In genomic region chr6:88983532-88983931, GRCh38 we compare ENCODE assay signal across 8 cellular contexts. TPM values are rescaled to one million over a fixed set of nuclear protein-coding genes. Genes with fewer than 3 reads are reported as not detected.
DNase-seq lines count a peak whose midpoint lies in the region; ATAC-seq and TF ChIP-seq lines count a peak whose summit lies in the region.

No MANE protein-coding gene starts in this region.

- H4K20me1 ChIP-seq in PC-3 (ENCODE audit: low read length), result no peaks in the 10 kb centered on the region

- peaks cover 0 to 2% (median under 1%) of the 10 kb centered on the region in 4 donors for H3K4me1 Mint-ChIP-seq in naive thymus-derived CD8-positive, alpha-beta T cell

- H2AFZ ChIP-seq in PC-3 (ENCODE audit: low read length), result no peak overlapping the region

- POLR2A ChIA-PET in PC-3 (lab: Charles Lee; ENCODE audit: unreplicated experiment), result no interaction called here
- POLR2A ChIA-PET in naive thymus-derived CD8-positive, alpha-beta T cell (lab: Charles Lee), result interaction anchor here (1.3 to 1.9 kb wide), 2 partner anchors 96 to 98 kb away, joined by 6 to 12 read pairs; partner anchors contain the start of gene PNRC1

- H3K36me3 Mint-ChIP-seq in naive thymus-derived CD8-positive, alpha-beta T cell, result peaks cover 0 to 1% (median 0%) of the 10 kb centered on the region in 3 donors

- no peak overlapping the region for H3K4me2 ChIP-seq in PC-3 (ENCODE audit: low read length)

- peak; percentile 20 for DNase-seq in NCI-H2171 treated with DMSO at 0.1 percent for 48 hours (lab: John Stamatoyannopoulos, UW)
- DNase-seq in NCI-H2171 (lab: John Stamatoyannopoulos, UW), result no peak
- peak; percentile 45 for DNase-seq in PC-3
- DNase-seq in fibroblast of gingiva (ENCODE audit: low read depth), result peak; percentile 50
- DNase-seq in psoas muscle, result peak in 1 of 2 donors; percentile 19
- no peak for DNase-seq in NCI-H1694 treated with DMSO at 0.1 percent for 48 hours (lab: John Stamatoyannopoulos, UW)
- DNase-seq in naive thymus-derived CD8-positive, alpha-beta T cell, result no peak

- intact Hi-C loops in PC-3 (cut with micrococcal nuclease), result loop anchor here (1.0 kb wide), 2 partner anchors 96 to 100 kb away; no protein-coding TSS in a partner anchor
- intact Hi-C loops in psoas muscle (cut with DNase I), result loop anchor here (2.0 to 10.0 kb wide), 8 partner anchors 39 to 389 kb away; partner anchors contain the start of genes PNRC1 (in 1 of the 2) and UBE2J1 (in 1 of the 2)

- BruUV-seq in PC-3 (replicated peaks; lab: Mats Ljungman, UMichigan), result no TSS peak

- no peaks in the 10 kb centered on the region for H3K36me3 ChIP-seq in PC-3 (ENCODE audit: low read depth, low read length)
- no peaks in the 10 kb centered on the region for H3K36me3 ChIP-seq in psoas muscle (ENCODE audit: insufficient read depth in 1 of 2, low read depth in 1 of 2)

- H3K27me3 Mint-ChIP-seq in naive thymus-derived CD8-positive, alpha-beta T cell, result peaks cover 0 to 3% (median 2%) of the 10 kb centered on the region in 5 donors

- no peak overlapping the region for H3K27ac ChIP-seq in PC-3 (ENCODE audit: low read length)
- no peak overlapping the region for H3K27ac ChIP-seq in psoas muscle

- peaks cover 9% of the 10 kb centered on the region; the same call in 1 of the 2 replicates for H3K4me1 ChIP-seq in PC-3 (ENCODE audit: insufficient read depth, low read length)
- H3K4me1 ChIP-seq in psoas muscle, result peaks cover 12% of the 10 kb centered on the region

- WGBS in psoas muscle, 3 donors, result 55 to 63% (median 56%) methylated on average over 4 of the region's 4 CpGs

- no peaks in the 10 kb centered on the region for H3K9me3 ChIP-seq in PC-3 (ENCODE audit: low read length)
- no peaks in the 10 kb centered on the region for H3K9me3 ChIP-seq in psoas muscle

- ATAC-seq in PC-3 (0 out of 2 replicates have a peak, but pooled peaks have one; percentile 26), psoas muscle (peak; percentile 56 to 81 (median 66)), GM21529 (IDR thresholded peaks at IDR 0.05; ENCODE audit: unreplicated experiment) (no peak)
- ATAC-seq in naive thymus-derived CD8-positive, alpha-beta T cell, result no peak

- CTCF ChIA-PET in PC-3 (lab: Charles Lee), result interaction anchor here (1.4 to 2.2 kb wide), 2 partner anchors 96 to 259 kb away, joined by 11 to 12 read pairs; partner anchors contain the start of gene PNRC1

- H3K9me3 Mint-ChIP-seq in naive thymus-derived CD8-positive, alpha-beta T cell, result no peaks in the 10 kb centered on the region

- H3K27me3 ChIP-seq in PC-3 (ENCODE audit: low read length) (no peaks in the 10 kb centered on the region), psoas muscle (ENCODE audit: insufficient read depth in 3 of 3, low read length in 2 of 3) (no peaks in the 10 kb centered on the region)

- H3K4me3 ChIP-seq in PC-3 (ENCODE audit: low read length) (no peak overlapping the region), psoas muscle (no peak overlapping the region)

- TF ChIP-seq CTCF in PC-3 (conservative IDR thresholded peaks at IDR 0.05; ENCODE audit: low read depth, low read length) (peak; percentile 53), psoas muscle (IDR thresholded peaks at IDR 0.05) (peak; percentile 58)

- H3K9me2 ChIP-seq in PC-3 (replicated peaks; ENCODE audit: low read length), result no peaks in the 10 kb centered on the region

- H3K9ac ChIP-seq in PC-3 (ENCODE audit: low read length), result no peak overlapping the region

- H3K4me3 Mint-ChIP-seq in naive thymus-derived CD8-positive, alpha-beta T cell, result no peak overlapping the region

- no peaks in the 10 kb centered on the region for H3F3A ChIP-seq in PC-3 (ENCODE audit: low read length, unreplicated experiment)

- no peaks in the 10 kb centered on the region for H3K79me2 ChIP-seq in PC-3 (ENCODE audit: low read length)

- no peak overlapping the region for H3K27ac Mint-ChIP-seq in naive thymus-derived CD8-positive, alpha-beta T cell

RNA-seq across cellular contexts. Expression of gene RNGTT, which starts 20.1 kb away (rescaled TPM):
- total RNA-seq in PC-3 (2014; rRNA removed) (15.7 and 16.1 TPM in 2 replicates), psoas muscle (1 to 10 TPM; 6.0 to 8.2 (median 7.4) TPM)
- 1 to 10 TPM; 3.9 to 8.8 (median 8.3) TPM for polyA plus RNA-seq in psoas muscle
- total RNA-seq in naive thymus-derived CD8-positive, alpha-beta T cell, result 10 to 100 TPM; 16.8 to 18.8 TPM
- 10 to 100 TPM; 14.7 to 17.6 (median 16.6) TPM for polyA plus RNA-seq in naive thymus-derived CD8-positive, alpha-beta T cell

Comparison
In these comparisons a context has a peak if more than half of its experiments do, and no peak if none do; other contexts are left out.
1. DNase-seq: peak in NCI-H2171 treated with DMSO at 0.1 percent for 48 hours (single experiment), PC-3 (single experiment) and fibroblast of gingiva (single experiment); none in NCI-H2171 (single experiment), NCI-H1694 treated with DMSO at 0.1 percent for 48 hours (single experiment) and naive thymus-derived CD8-positive, alpha-beta T cell (0 of 10).
2. ATAC-seq: peak in PC-3 (single experiment) and psoas muscle (4 of 4); none in naive thymus-derived CD8-positive, alpha-beta T cell (0 of 2) and GM21529 (single experiment).